38 cellular contexts compared by ENCODE assay signal in the genomic region with DNA sequence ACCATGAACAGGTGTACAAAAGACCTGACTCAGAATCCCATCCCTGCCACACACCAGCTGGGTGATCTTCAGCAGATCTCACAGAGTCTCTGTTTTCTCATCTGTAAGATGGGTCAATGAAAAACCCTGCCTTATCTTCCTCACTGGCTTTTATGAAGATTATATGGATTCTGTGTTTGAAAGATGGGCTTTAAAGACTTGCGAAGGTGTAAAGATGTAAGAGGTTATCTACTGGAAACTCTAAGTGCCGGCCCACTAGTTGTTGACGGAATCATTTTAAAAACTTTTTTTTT. TPM values are rescaled to one million over a fixed set of nuclear protein-coding genes. Genes with fewer than 3 reads are reported as not detected.
"Had no signal": no experiment of that assay in that cellular context is flagged by ENCODE, and none has a peak within 500 bp of the region (broad histone marks: within the 10 kb centered on the region; RNA-seq: fewer than 3 reads in every experiment).

No MANE protein-coding gene starts in this region.

- ATAC-seq: activated CD8-positive, alpha-beta T cell treated with anti-CD3 and anti-CD28 coated beads for 36 hours; activated naive CD4-positive, alpha-beta T cell treated with anti-CD3 and anti-CD28 coated beads, Interleukin-2, amount 50 U/mL, for 72 hours; activated T-cell treated with anti-CD3 and anti-CD28 coated beads, Interleukin-2, amount 50 U/mL, for 4 hours; activated T-cell treated with anti-CD3 and anti-CD28 coated beads, Interleukin-2, amount 50 U/mL, for 72 hours; activated T-helper 17 cell treated with anti-CD3 and anti-CD28 coated beads, Interleukin-2, amount 50 U/mL, for 72 hours; body of pancreas; T-cell; T-helper 17 cell had no signal

- H3K4me3 ChIP-seq: adrenal gland, body of pancreas, breast epithelium had no signal

- H3K36me3 ChIP-seq: adrenal gland, brain microvascular endothelial cell, breast epithelium had no signal

- H3K4me1 ChIP-seq: breast epithelium had no signal

- H3K4me1 Mint-ChIP-seq: activated T-helper 17 cell treated with anti-CD3 and anti-CD28 coated beads, Interleukin-2, amount 50 U/mL, for 72 hours had no signal

- H3K9me3 Mint-ChIP-seq: activated B cell treated with CpG ODN at 0.5 μM for 24 hours; activated CD4-positive, alpha-beta memory T cell treated with anti-CD3 and anti-CD28 coated beads for 36 hours; activated CD4-positive, alpha-beta T cell treated with anti-CD3 and anti-CD28 coated beads, Interleukin-2, amount 10 ng/mL, durations not matched to agents 24 days and 14 days; activated CD8-positive, alpha-beta T cell treated with anti-CD3 and anti-CD28 coated beads for 36 hours; activated naive CD4-positive, alpha-beta T cell treated with anti-CD3 and anti-CD28 coated beads for 36 hours; activated naive CD4-positive, alpha-beta T cell treated with anti-CD3 and anti-CD28 coated beads, Interleukin-2, amount 50 U/mL, for 72 hours; activated naive CD8-positive, alpha-beta T cell treated with anti-CD3 and anti-CD28 coated beads for 36 hours; activated T-cell treated with anti-CD3 and anti-CD28 coated beads, Interleukin-2, amount 50 U/mL, for 4 hours; activated T-cell treated with anti-CD3 and anti-CD28 coated beads, Interleukin-2, amount 50 U/mL, for 72 hours; activated T-helper 1 cell treated with anti-CD3 and anti-CD28 coated beads, Interleukin-12 subunit alpha, Interleukin-12 subunit beta, Interleukin-2, Interleukin-4 antibody, amounts not matched to agents 30 ng/mL and 10 ng/mL and 1 ng/mL, durations not matched to agents 14 hours and 24 hours and 36 hours; activated T-helper 17 cell treated with anti-CD3 and anti-CD28 coated beads, Interleukin-2, amount 50 U/mL, for 72 hours; T-cell; T-helper 2 cell treated with Interferon-gamma antibody and Interleukin-4, amounts not matched to agents 5 μg/mL and 100 μg/mL, for 36 hours had no signal

- H3K9me3 ChIP-seq: adrenal gland, body of pancreas, breast epithelium had no signal

- H3K36me3 Mint-ChIP-seq: activated CD4-positive, alpha-beta memory T cell treated with anti-CD3 and anti-CD28 coated beads for 36 hours; activated naive CD4-positive, alpha-beta T cell treated with anti-CD3 and anti-CD28 coated beads, Interleukin-2, amount 50 U/mL, for 72 hours; activated naive CD8-positive, alpha-beta T cell treated with anti-CD3 and anti-CD28 coated beads for 36 hours; T-cell had no signal

- DNase-seq: activated B cell treated with CpG ODN at 0.5 μM for 24 hours; activated CD4-positive, alpha-beta memory T cell treated with anti-CD3 and anti-CD28 coated beads for 36 hours; activated CD4-positive, alpha-beta T cell treated with anti-CD3 and anti-CD28 coated beads for 4 hours; activated CD4-positive, alpha-beta T cell treated with anti-CD3 and anti-CD28 coated beads, Interleukin-2, amount 10 ng/mL, durations not matched to agents 24 days and 14 days; activated CD4-positive, alpha-beta T cell treated with anti-CD3 and anti-CD28 coated beads, Interleukin-2, amount 50 U/mL, for 1 hour; activated CD4-positive, alpha-beta T cell treated with anti-CD3 and anti-CD28 coated beads, Interleukin-2, amount 50 U/mL, for 4 hours; activated CD4-positive, CD25-positive, alpha-beta regulatory T cell treated with anti-CD3 and anti-CD28 coated beads, Interleukin-2, amount 50 U/mL, for 72 hours; activated CD8-positive, alpha-beta memory T cell treated with anti-CD3 and anti-CD28 coated beads, Interleukin-2, amount 50 U/mL, for 4 hours; activated CD8-positive, alpha-beta T cell treated with anti-CD3 and anti-CD28 coated beads for 36 hours; activated effector memory CD4-positive, alpha-beta T cell treated with anti-CD3 and anti-CD28 coated beads, Interleukin-2, amount 50 U/mL, for 16 hours; activated gamma-delta T cell treated with Interleukin-2 at 50 U/mL for 16 hours; activated naive CD4-positive, alpha-beta T cell; activated naive CD4-positive, alpha-beta T cell treated with anti-CD3 and anti-CD28 coated beads for 36 hours; activated naive CD4-positive, alpha-beta T cell treated with anti-CD3 and anti-CD28 coated beads, Interleukin-2, amount 50 U/mL, for 16 hours; activated naive CD8-positive, alpha-beta T cell treated with anti-CD3 and anti-CD28 coated beads for 36 hours; activated T-cell treated with anti-CD3 and anti-CD28 coated beads for 4 hours; activated T-cell treated with anti-CD3 and anti-CD28 coated beads, Interleukin-2, amount 50 U/mL, for 1 hour; activated T-cell treated with anti-CD3 and anti-CD28 coated beads, Interleukin-2, amount 50 U/mL, for 4 hours; activated T-cell treated with anti-CD3 and anti-CD28 coated beads, Interleukin-2, amount 50 U/mL, for 72 hours; adrenal gland; amniotic stem cell; body of pancreas; brain microvascular endothelial cell; central memory CD4-positive, alpha-beta T cell; T-helper 17 cell; T-helper 9 cell had no signal

- H3K4me3 Mint-ChIP-seq: activated B cell treated with CpG ODN at 0.5 μM for 24 hours; activated CD4-positive, alpha-beta memory T cell treated with anti-CD3 and anti-CD28 coated beads for 36 hours; activated CD4-positive, alpha-beta T cell treated with anti-CD3 and anti-CD28 coated beads, Interleukin-2, amount 10 ng/mL, durations not matched to agents 24 days and 14 days; activated CD8-positive, alpha-beta T cell treated with anti-CD3 and anti-CD28 coated beads for 36 hours; activated naive CD4-positive, alpha-beta T cell treated with anti-CD3 and anti-CD28 coated beads for 36 hours; activated naive CD8-positive, alpha-beta T cell treated with anti-CD3 and anti-CD28 coated beads for 36 hours; activated T-cell treated with anti-CD3 and anti-CD28 coated beads, Interleukin-2, amount 50 U/mL, for 4 hours; activated T-cell treated with anti-CD3 and anti-CD28 coated beads, Interleukin-2, amount 50 U/mL, for 72 hours; activated T-helper 1 cell treated with anti-CD3 and anti-CD28 coated beads, Interleukin-12 subunit alpha, Interleukin-12 subunit beta, Interleukin-2, Interleukin-4 antibody, amounts not matched to agents 30 ng/mL and 10 ng/mL and 1 ng/mL, durations not matched to agents 14 hours and 24 hours and 36 hours; activated T-helper 17 cell treated with anti-CD3 and anti-CD28 coated beads, Interleukin-2, amount 50 U/mL, for 72 hours; T-cell; T-helper 17 cell; T-helper 2 cell treated with Interferon-gamma antibody and Interleukin-4, amounts not matched to agents 5 μg/mL and 100 μg/mL, for 36 hours had no signal

- H3K27ac ChIP-seq: adrenal gland, body of pancreas, brain microvascular endothelial cell, breast epithelium had no signal

- FAIRE-seq: astrocyte, TTC549 had no signal

- H3K27me3 ChIP-seq: adrenal gland, breast epithelium had no signal

- H3K27ac Mint-ChIP-seq: activated B cell treated with CpG ODN at 0.5 μM for 24 hours; activated CD4-positive, alpha-beta memory T cell treated with anti-CD3 and anti-CD28 coated beads for 36 hours; activated CD4-positive, alpha-beta T cell treated with anti-CD3 and anti-CD28 coated beads, Interleukin-2, amount 10 ng/mL, durations not matched to agents 24 days and 14 days; activated CD8-positive, alpha-beta T cell treated with anti-CD3 and anti-CD28 coated beads for 36 hours; activated naive CD4-positive, alpha-beta T cell treated with anti-CD3 and anti-CD28 coated beads for 36 hours; activated naive CD4-positive, alpha-beta T cell treated with anti-CD3 and anti-CD28 coated beads, Interleukin-2, amount 50 U/mL, for 72 hours; activated naive CD8-positive, alpha-beta T cell treated with anti-CD3 and anti-CD28 coated beads for 36 hours; activated T-cell treated with anti-CD3 and anti-CD28 coated beads, Interleukin-2, amount 50 U/mL, for 72 hours; activated T-helper 1 cell treated with anti-CD3 and anti-CD28 coated beads, Interleukin-12 subunit alpha, Interleukin-12 subunit beta, Interleukin-2, Interleukin-4 antibody, amounts not matched to agents 30 ng/mL and 10 ng/mL and 1 ng/mL, durations not matched to agents 14 hours and 24 hours and 36 hours; activated T-helper 17 cell treated with anti-CD3 and anti-CD28 coated beads, Interleukin-2, amount 50 U/mL, for 72 hours; T-cell; T-helper 17 cell; T-helper 2 cell treated with Interferon-gamma antibody and Interleukin-4, amounts not matched to agents 5 μg/mL and 100 μg/mL, for 36 hours had no signal

RNA-seq across cellular contexts. Expression of a gene that starts 15.3 kb away (rescaled TPM):
- total RNA-seq: activated B cell treated with CpG ODN at 0.5 μM for 24 hours; activated CD4-positive, alpha-beta memory T cell treated with anti-CD3 and anti-CD28 coated beads for 36 hours; activated CD4-positive, alpha-beta T cell treated with anti-CD3 and anti-CD28 coated beads, Interleukin-2, amount 10 ng/mL, durations not matched to agents 24 days and 14 days; activated CD8-positive, alpha-beta memory T cell treated with anti-CD3 and anti-CD28 coated beads for 36 hours; activated CD8-positive, alpha-beta T cell treated with anti-CD3 and anti-CD28 coated beads for 36 hours; activated naive CD4-positive, alpha-beta T cell treated with anti-CD3 and anti-CD28 coated beads for 36 hours; activated naive CD4-positive, alpha-beta T cell treated with anti-CD3 and anti-CD28 coated beads, Interleukin-2, amount 50 U/mL, for 72 hours; activated naive CD8-positive, alpha-beta T cell treated with anti-CD3 and anti-CD28 coated beads for 36 hours; activated T-cell treated with anti-CD3 and anti-CD28 coated beads, Interleukin-2, amount 50 U/mL, for 4 hours; activated T-cell treated with anti-CD3 and anti-CD28 coated beads, Interleukin-2, amount 50 U/mL, for 72 hours; activated T-helper 1 cell treated with anti-CD3 and anti-CD28 coated beads, Interleukin-12 subunit alpha, Interleukin-12 subunit beta, Interleukin-2, Interleukin-4 antibody, amounts not matched to agents 30 ng/mL and 10 ng/mL and 1 ng/mL, durations not matched to agents 14 hours and 24 hours and 36 hours; activated T-helper 17 cell treated with anti-CD3 and anti-CD28 coated beads, Interleukin-2, amount 50 U/mL, for 72 hours; astrocyte; body of pancreas; breast epithelium; cardiac septum; T-cell; T-helper 1 cell treated with Interleukin-12 subunit alpha and Interleukin-12 subunit beta and Interleukin-4 antibody, amounts not matched to agents 30 ng/mL and 1 ng/mL, for 36 hours; T-helper 17 cell had no signal
- polyA plus RNA-seq: aorta had no signal

RNA-seq across cellular contexts. Expression of a gene that starts 34.7 kb away (rescaled TPM):
- total RNA-seq: activated B cell treated with CpG ODN at 0.5 μM for 24 hours; activated CD4-positive, alpha-beta memory T cell treated with anti-CD3 and anti-CD28 coated beads for 36 hours; activated CD4-positive, alpha-beta T cell treated with anti-CD3 and anti-CD28 coated beads, Interleukin-2, amount 10 ng/mL, durations not matched to agents 24 days and 14 days; activated CD8-positive, alpha-beta memory T cell treated with anti-CD3 and anti-CD28 coated beads for 36 hours; activated CD8-positive, alpha-beta T cell treated with anti-CD3 and anti-CD28 coated beads for 36 hours; activated naive CD4-positive, alpha-beta T cell treated with anti-CD3 and anti-CD28 coated beads for 36 hours; activated naive CD4-positive, alpha-beta T cell treated with anti-CD3 and anti-CD28 coated beads, Interleukin-2, amount 50 U/mL, for 72 hours; activated naive CD8-positive, alpha-beta T cell treated with anti-CD3 and anti-CD28 coated beads for 36 hours; activated T-cell treated with anti-CD3 and anti-CD28 coated beads, Interleukin-2, amount 50 U/mL, for 72 hours; activated T-helper 1 cell treated with anti-CD3 and anti-CD28 coated beads, Interleukin-12 subunit alpha, Interleukin-12 subunit beta, Interleukin-2, Interleukin-4 antibody, amounts not matched to agents 30 ng/mL and 10 ng/mL and 1 ng/mL, durations not matched to agents 14 hours and 24 hours and 36 hours; activated T-helper 17 cell treated with anti-CD3 and anti-CD28 coated beads, Interleukin-2, amount 50 U/mL, for 72 hours; T-helper 1 cell treated with Interleukin-12 subunit alpha and Interleukin-12 subunit beta and Interleukin-4 antibody, amounts not matched to agents 30 ng/mL and 1 ng/mL, for 36 hours; T-helper 17 cell had no signal
